Comparison of ENCODE assay signal across 8 cellular contexts in the genomic region with DNA sequence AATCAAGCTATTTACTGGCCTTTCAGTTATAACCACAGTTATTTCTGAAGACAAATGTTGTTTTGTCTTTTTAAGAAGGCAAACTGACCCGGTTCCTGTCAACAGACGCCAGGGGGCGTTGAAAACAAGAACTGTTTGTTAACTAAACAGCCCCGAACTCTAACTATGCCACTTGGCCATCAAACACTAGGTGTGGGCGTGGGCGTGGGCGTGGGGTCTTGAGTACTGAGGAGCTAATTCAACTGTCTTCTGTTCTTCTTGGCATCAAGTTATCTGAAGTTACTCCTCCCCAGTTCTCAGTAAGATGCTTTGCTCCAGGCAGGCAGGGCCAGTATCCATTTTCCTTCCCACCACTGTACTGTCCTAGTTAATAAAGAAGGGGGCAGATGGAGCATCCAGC.
A peak's percentile ranks its signal among the peaks of the same experiment; 100 is the strongest.
DNase-seq lines count a peak whose midpoint lies in the region; ATAC-seq and TF ChIP-seq lines count a peak whose summit lies in the region.

No MANE protein-coding gene starts in this region.

- H4K20me1 ChIP-seq in OCI-LY7 (ENCODE audit: insufficient read depth, low read length) = no peaks in the 10 kb centered on the region

- POLR2A ChIA-PET in OCI-LY7 (lab: Charles Lee) = interaction anchor here (1.4 to 1.6 kb wide), 4 partner anchors 22 to 54 kb away, joined by 3 to 7 read pairs (median 4); no protein-coding TSS in a partner anchor

- no peak overlapping the region for H3K4me2 ChIP-seq in OCI-LY7 (ENCODE audit: low read length)
- no peak overlapping the region for H3K4me2 ChIP-seq in parathyroid adenoma (ENCODE audit: low read length)

- in situ Hi-C loops in HAP-1 (cut with MboI; ENCODE audit: low sequenced_read_pairs) = no loop called here

- H3K79me2 ChIP-seq in OCI-LY7 (ENCODE audit: insufficient read depth, low read depth, low read length) (no peaks in the 10 kb centered on the region), parathyroid adenoma (no peaks in the 10 kb centered on the region)

- BruUV-seq in OCI-LY7 (replicated peaks; lab: Mats Ljungman, UMichigan) = no TSS peak

- H3K9me3 ChIP-seq in HAP-1 = no peaks in the 10 kb centered on the region
- H3K9me3 ChIP-seq in OCI-LY7 (ENCODE audit: low read length) = no peaks in the 10 kb centered on the region; the same call in 1 of the 2 replicates
- H3K9me3 ChIP-seq in parathyroid adenoma (ENCODE audit: control insufficient read depth, low read length) = no peaks in the 10 kb centered on the region

- CTCF ChIA-PET in OCI-LY7 (lab: Charles Lee; ENCODE audit: unreplicated experiment) = interaction anchor here (0.5 to 1.5 kb wide), 3 partner anchors 10 to 146 kb away, joined by 3 to 6 read pairs (median 3); no protein-coding TSS in a partner anchor

- H3K4me1 ChIP-seq in HAP-1 (0 out of 2 replicates have a peak, but pooled peaks cover 2% of the 10 kb centered on the region), OCI-LY7 (ENCODE audit: insufficient read depth, low read length, poor library complexity, severe bottlenecking) (peaks cover 11% of the 10 kb centered on the region), parathyroid adenoma (no peaks in the 10 kb centered on the region)

- peak; percentile 90 for DNase-seq in Ammon's horn (ENCODE audit: low spot score)
- DNase-seq in HAP-1 (ENCODE audit: low spot score in 2 of 2) = peak; percentile 57 to 76
- peak; percentile 79 for DNase-seq in OCI-LY7 (ENCODE audit: low spot score)
- DNase-seq in activated T-helper 1 cell treated with Interleukin-2 at 50 U/mL for 16 hours (ENCODE audit: low read depth) = peak; percentile 7
- peak; percentile 25 to 68 for DNase-seq in foreskin fibroblast
- peak; percentile 46 for DNase-seq in ureter (ENCODE audit: low spot score)

- H2AFZ ChIP-seq in OCI-LY7 (ENCODE audit: low read length) (peak overlapping the region; percentile 39; the same call in 1 of the 2 replicates), parathyroid adenoma (peak overlapping the region; percentile 21)

- H3K27ac ChIP-seq in OCI-LY7 (ENCODE audit: low read depth, low read length, poor library complexity, severe bottlenecking) (no peak overlapping the region), parathyroid adenoma (no peak overlapping the region)

- intact Hi-C loops in OCI-LY7 (cut with micrococcal nuclease; ENCODE audit: unreplicated experiment) = no loop called here

- H3K9me2 ChIP-seq in OCI-LY7 (ENCODE audit: insufficient read depth, low read length) = no peaks in the 10 kb centered on the region

- H3K36me3 ChIP-seq in HAP-1 (replicated peaks) (no peaks in the 10 kb centered on the region), OCI-LY7 (ENCODE audit: insufficient read depth, low read length) (no peaks in the 10 kb centered on the region), parathyroid adenoma (ENCODE audit: control insufficient read depth, insufficient read depth, low read length) (no peaks in the 10 kb centered on the region)

- H3K27me3 ChIP-seq in HAP-1 (ENCODE audit: low read depth) (no peaks in the 10 kb centered on the region), parathyroid adenoma (ENCODE audit: control insufficient read depth, insufficient read depth, low read length) (no peaks in the 10 kb centered on the region)

- no peak for ATAC-seq in GM18870 (IDR thresholded peaks at IDR 0.05; ENCODE audit: unreplicated experiment)

- H3K4me3 ChIP-seq in HAP-1 (no peak overlapping the region), OCI-LY7 (ENCODE audit: low read depth, low read length, poor library complexity, severe bottlenecking) (no peak overlapping the region), foreskin fibroblast (ENCODE audit: low read depth in 1 of 2, low read length in 2 of 2) (no peak overlapping the region), parathyroid adenoma (ENCODE audit: low read depth, low read length) (no peak overlapping the region)

- no peak overlapping the region for H3K9ac ChIP-seq in parathyroid adenoma

- TF ChIP-seq CTCF in OCI-LY7 (conservative IDR thresholded peaks at IDR 0.05; ENCODE audit: low read length) (peak; percentile 95), foreskin fibroblast (IDR thresholded peaks at IDR 0.05; ENCODE audit: low read depth, low read length) (peak; percentile 76), parathyroid adenoma (IDR thresholded peaks at IDR 0.05) (peak; percentile 58)

Comparison
In these comparisons a context has a peak if more than half of its experiments do, and no peak if none do; other contexts are left out.
1. DNase-seq: peak in every context shown above with its lines; median percentile 90 in Ammon's horn; 79 in OCI-LY7; 66 in HAP-1; 46 in foreskin fibroblast; 46 in ureter; 7 in activated T-helper 1 cell treated with Interleukin-2 at 50 U/mL for 16 hours.